In genomic region chr16:70684146-70685060, GRCh38 we compare ENCODE assay signal across 9 cellular contexts. TPM values are rescaled to one million over a fixed set of nuclear protein-coding genes. Genes with fewer than 3 reads are reported as not detected.
DNase-seq lines count a peak whose midpoint lies in the region; ATAC-seq and TF ChIP-seq lines count a peak whose summit lies in the region.
"Had no signal": no experiment of that assay in that cellular context is flagged by ENCODE, and none has a peak within 500 bp of the region (broad histone marks: within the 10 kb centered on the region; RNA-seq: fewer than 3 reads in every experiment).

No MANE protein-coding gene starts in this region.

- BruUV-seq in Caco-2 (replicated peaks; lab: Mats Ljungman, UMichigan), result no TSS peak

- H3K4me3 ChIP-seq in Caco-2 (ENCODE audit: low read depth, low read length) (peak overlapping the region; percentile 95), heart right ventricle (peak overlapping the region; percentile 64 to 92 (median 76)), rectal smooth muscle tissue (ENCODE audit: low read length) (peak overlapping the region; percentile 75)

- POLR2A ChIA-PET in Caco-2 (lab: Charles Lee), result no interaction called here
- POLR2A ChIA-PET in activated B cell treated with CpG ODN at 0.5 μM for 24 hours (lab: Charles Lee), result no interaction called here

- H3K36me3 ChIP-seq in Caco-2 (ENCODE audit: control insufficient read depth, insufficient read depth, low read length) (peaks cover 2% of the 10 kb centered on the region; the same call in 1 of the 2 replicates), heart right ventricle (peaks cover 0 to 8% (median 3%) of the 10 kb centered on the region in 9 donors), rectal smooth muscle tissue (ENCODE audit: control insufficient read depth, insufficient read depth, low read length) (peaks cover 4% of the 10 kb centered on the region)

- peaks cover 21% of the 10 kb centered on the region for H3K36me3 Mint-ChIP-seq in Caco-2 (ENCODE audit: insufficient read depth, unreplicated experiment)
- peaks cover 7% of the 10 kb centered on the region for H3K36me3 Mint-ChIP-seq in activated B cell treated with CpG ODN at 0.5 μM for 24 hours (ENCODE audit: low read depth)
- H3K36me3 Mint-ChIP-seq in T-helper 2 cell treated with Interferon-gamma antibody and Interleukin-4, amounts not matched to agents 5 μg/mL and 100 μg/mL, for 36 hours (ENCODE audit: low read depth), result no peaks in the 10 kb centered on the region

- H3K9me3 ChIP-seq in Caco-2 (no peaks in the 10 kb centered on the region), heart right ventricle (no peaks in the 10 kb centered on the region)

- intact Hi-C loops in Caco-2 (cut with micrococcal nuclease; ENCODE audit: unreplicated experiment) (loop anchor here (1.0 kb wide), 1 partner anchor 10 kb away; no protein-coding TSS in a partner anchor), activated B cell treated with CpG ODN at 0.5 μM for 24 hours (cut with micrococcal nuclease) (no loop called here), heart right ventricle (cut with DNase I) (loop anchor here in 9 of 10 donors (2.0 to 10.0 kb wide), 7 partner anchors 52 to 88 kb away; no protein-coding TSS in a partner anchor)

- peak overlapping the region in 9 of 10 donors; percentile 20 to 86 (median 74) for H3K27ac ChIP-seq in heart right ventricle
- H3K27ac ChIP-seq in rectal smooth muscle tissue (ENCODE audit: low read depth, low read length), result peak overlapping the region; percentile 89

- H3K4me1 ChIP-seq in Caco-2, result peaks cover 39% of the 10 kb centered on the region
- peaks cover 57 to 88% (median 77%) of the 10 kb centered on the region in 9 donors for H3K4me1 ChIP-seq in heart right ventricle
- H3K4me1 ChIP-seq in rectal smooth muscle tissue (ENCODE audit: control insufficient read depth, insufficient read depth, low read length), result peaks cover 70% of the 10 kb centered on the region

- CTCF ChIA-PET in Caco-2 (lab: Charles Lee) (no interaction called here), activated B cell treated with CpG ODN at 0.5 μM for 24 hours (lab: Charles Lee) (no interaction called here)

- H3K9me3 Mint-ChIP-seq in Caco-2 (ENCODE audit: unreplicated experiment), result no peaks in the 10 kb centered on the region
- H3K9me3 Mint-ChIP-seq in activated B cell treated with CpG ODN at 0.5 μM for 24 hours, result no peaks in the 10 kb centered on the region
- no peaks in the 10 kb centered on the region for H3K9me3 Mint-ChIP-seq in T-helper 2 cell treated with Interferon-gamma antibody and Interleukin-4, amounts not matched to agents 5 μg/mL and 100 μg/mL, for 36 hours

- H3K27ac Mint-ChIP-seq in Caco-2 (ENCODE audit: unreplicated experiment), result peak overlapping the region; percentile 45
- no peak overlapping the region for H3K27ac Mint-ChIP-seq in activated B cell treated with CpG ODN at 0.5 μM for 24 hours
- no peak overlapping the region for H3K27ac Mint-ChIP-seq in T-helper 2 cell treated with Interferon-gamma antibody and Interleukin-4, amounts not matched to agents 5 μg/mL and 100 μg/mL, for 36 hours

- DNase-seq in Caco-2 (no peak), activated B cell treated with CpG ODN at 0.5 μM for 24 hours (no peak), heart right ventricle (peak in 1 of 2 donors; percentile 34), NCI-H2107 treated with DMSO at 0.1 percent for 48 hours (lab: John Stamatoyannopoulos, UW; ENCODE audit: unreplicated experiment) (no peak)
- DNase-seq in T-helper 2 cell treated with Interferon-gamma antibody and Interleukin-4, amounts not matched to agents 5 μg/mL and 100 μg/mL, for 36 hours (ENCODE audit: low spot score), result no peak
- DNase-seq: T-helper 1 cell had no signal

- H3K4me1 Mint-ChIP-seq in Caco-2 (ENCODE audit: low read depth, unreplicated experiment), result peaks cover 29% of the 10 kb centered on the region
- H3K4me1 Mint-ChIP-seq in activated B cell treated with CpG ODN at 0.5 μM for 24 hours, result peaks cover 9% of the 10 kb centered on the region
- no peaks in the 10 kb centered on the region for H3K4me1 Mint-ChIP-seq in T-helper 2 cell treated with Interferon-gamma antibody and Interleukin-4, amounts not matched to agents 5 μg/mL and 100 μg/mL, for 36 hours (ENCODE audit: low read depth)

- H3K27me3 ChIP-seq in Caco-2 (replicated peaks; ENCODE audit: control insufficient read depth, insufficient read depth, low read length) (no peaks in the 10 kb centered on the region), heart right ventricle (peaks cover 0 to 9% (median 0%) of the 10 kb centered on the region in 7 donors), rectal smooth muscle tissue (ENCODE audit: control insufficient read depth, insufficient read depth, low read length) (no peaks in the 10 kb centered on the region)

- H3K27me3 Mint-ChIP-seq in Caco-2 (ENCODE audit: insufficient read depth, unreplicated experiment) (no peaks in the 10 kb centered on the region), activated B cell treated with CpG ODN at 0.5 μM for 24 hours (peaks cover 4% of the 10 kb centered on the region)
- H3K27me3 Mint-ChIP-seq in T-helper 2 cell treated with Interferon-gamma antibody and Interleukin-4, amounts not matched to agents 5 μg/mL and 100 μg/mL, for 36 hours (ENCODE audit: low read depth), result peaks cover 21% of the 10 kb centered on the region

- H3K4me3 Mint-ChIP-seq in Caco-2 (ENCODE audit: unreplicated experiment) (peak overlapping the region; percentile 76), activated B cell treated with CpG ODN at 0.5 μM for 24 hours (peak overlapping the region; percentile 24)
- no peak overlapping the region for H3K4me3 Mint-ChIP-seq in T-helper 2 cell treated with Interferon-gamma antibody and Interleukin-4, amounts not matched to agents 5 μg/mL and 100 μg/mL, for 36 hours

- H3K9ac ChIP-seq in rectal smooth muscle tissue (ENCODE audit: low read length), result peak overlapping the region; percentile 10

- 39 to 53% methylated on average over 14 of the region's 14 CpGs for WGBS in heart right ventricle, 2 donors

- no peak for TF ChIP-seq CTCF in Caco-2 (IDR thresholded peaks at IDR 0.05; ENCODE audit: insufficient read depth in 1 of 2, low read depth in 1 of 2, low read length in 1 of 2, severe bottlenecking in 1 of 2, unreplicated experiment in 1 of 2)
- TF ChIP-seq CTCF in activated B cell treated with CpG ODN at 0.5 μM for 24 hours (IDR thresholded peaks at IDR 0.05), result no peak
- no peak for TF ChIP-seq CTCF in heart right ventricle (IDR thresholded peaks at IDR 0.05)

- ATAC-seq in activated B cell treated with CpG ODN at 0.5 μM for 24 hours (ENCODE audit: low read depth) (no peak), heart right ventricle (peak in 1 of 8 donors; percentile 6), HG02571 (IDR thresholded peaks at IDR 0.05; ENCODE audit: unreplicated experiment) (no peak), GM18867 (IDR thresholded peaks at IDR 0.05; ENCODE audit: unreplicated experiment) (no peak)

RNA-seq across cellular contexts. Expression of gene MTSS2, which starts 1.4 kb away (rescaled TPM):
- 45.5 and 64.1 TPM in 2 replicates for total RNA-seq in Caco-2 (2022)
- total RNA-seq in activated B cell treated with CpG ODN at 0.5 μM for 24 hours, result 0.81 and 1.4 TPM in 2 replicates
- total RNA-seq in heart right ventricle, result 100 to 1,000 TPM in 2 of 10 donors, 10 to 100 TPM in 8; 39.8 to 121 (median 62.1) TPM
- polyA plus RNA-seq in heart right ventricle, result 10 to 100 TPM; 39.0 to 39.7 TPM

RNA-seq across cellular contexts. Expression of gene IL34, which starts 38.0 kb away (rescaled TPM):
- total RNA-seq in Caco-2 (2022), result 0.49 and 0.50 TPM in 2 replicates
- total RNA-seq in activated B cell treated with CpG ODN at 0.5 μM for 24 hours, result 0.49 and 0.71 TPM in 2 replicates
- 1 to 10 TPM in 8 of 10 donors, under 1 TPM in 2; 0.37 to 4.4 (median 2.1) TPM for total RNA-seq in heart right ventricle
- polyA plus RNA-seq in heart right ventricle, result 1 to 10 TPM in 1 of 2 donors, under 1 TPM in 1; 0.72 to 2.7 TPM

Comparison
In these comparisons a context has a peak if more than half of its experiments do, and no peak if none do; other contexts are left out.
1. RNA of gene MTSS2, which starts 1.4 kb away (total RNA-seq): 45.5 to 64.1 TPM in Caco-2 and 39.8 to 121 TPM in heart right ventricle; 0.81 to 1.4 TPM in activated B cell treated with CpG ODN at 0.5 μM for 24 hours; every median in the first group is over 10 times any median in the second.
2. Peak in every context shown above with its lines, with median percentiles within 50 percentile points of each other: H3K4me3 ChIP-seq.